8 cellular contexts compared by ENCODE assay signal in the genomic region with DNA sequence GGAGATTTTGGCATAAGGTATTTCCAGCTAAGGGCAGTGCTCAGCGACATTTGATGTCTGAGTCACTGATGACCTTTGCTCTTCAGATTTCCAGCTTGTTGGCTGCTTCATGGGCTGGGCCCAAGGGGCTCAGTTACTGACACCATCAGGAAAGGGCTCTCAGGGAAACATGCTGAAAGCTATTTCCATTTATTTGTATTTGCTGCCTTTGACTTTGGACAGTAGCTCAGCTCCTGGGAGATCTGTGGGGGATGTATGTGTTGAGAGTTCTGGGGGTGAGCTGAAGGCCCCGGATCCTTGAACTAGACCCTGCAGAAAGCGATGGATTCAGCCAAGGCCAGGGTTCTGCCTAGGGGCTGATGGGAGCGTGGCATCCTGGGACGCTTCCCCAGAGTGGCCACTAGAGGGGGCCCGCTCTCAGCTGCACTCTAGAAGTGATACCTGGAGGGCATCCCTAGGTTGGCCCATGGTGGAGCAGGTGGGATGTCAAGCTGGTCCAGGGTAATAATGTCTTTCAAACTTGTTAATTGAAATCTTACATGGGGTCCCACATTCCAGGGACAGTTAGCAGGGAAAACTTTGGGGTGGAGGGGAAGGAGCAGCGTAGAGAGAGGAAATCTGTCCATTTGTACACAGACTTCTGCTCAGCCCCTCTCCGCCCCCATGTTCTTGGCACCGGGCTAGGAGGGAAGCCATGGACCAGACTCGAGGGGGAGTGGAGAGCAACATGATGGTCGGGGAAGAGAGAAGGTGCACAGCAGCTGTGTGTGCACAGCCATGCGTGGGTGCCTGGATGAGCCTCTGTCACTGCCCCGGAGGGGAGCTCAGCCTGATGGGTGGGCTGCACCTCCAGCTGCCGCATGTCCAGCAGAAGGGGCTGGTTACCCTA. TPM values are rescaled to one million over a fixed set of nuclear protein-coding genes. Genes with fewer than 3 reads are reported as not detected.
DNase-seq lines count a peak whose midpoint lies in the region; ATAC-seq and TF ChIP-seq lines count a peak whose summit lies in the region.

No MANE protein-coding gene starts in this region.

- ATAC-seq in GM21529 (IDR thresholded peaks at IDR 0.05; ENCODE audit: unreplicated experiment) (peak; percentile 85), memory B cell (ENCODE audit: low read depth) (no peak), GM21528 (IDR thresholded peaks at IDR 0.05; ENCODE audit: low FRiP score, unreplicated experiment) (no peak)
- ATAC-seq in activated CD4-positive, CD25-positive, alpha-beta regulatory T cell treated with anti-CD3 and anti-CD28 coated beads, Interleukin-2, amount 50 U/mL, for 24 hours, result peak; percentile 38 to 49
- peak; percentile 57 for ATAC-seq in stimulated activated memory B cell treated with anti-CD40 and anti-IgM and Interleukin-4, amounts not matched to agents 10 μg/mL and 1 μg/mL and 100 μg/mL, for 72 hours

- peaks cover 3% of the 10 kb centered on the region for H3K36me3 Mint-ChIP-seq in memory B cell
- peaks cover 5% of the 10 kb centered on the region for H3K36me3 Mint-ChIP-seq in stimulated activated memory B cell treated with anti-CD40 and anti-IgM and Interleukin-4, amounts not matched to agents 10 μg/mL and 1 μg/mL and 100 μg/mL, for 72 hours

- no peak overlapping the region for H3K27ac Mint-ChIP-seq in memory B cell
- no peak overlapping the region for H3K27ac Mint-ChIP-seq in stimulated activated memory B cell treated with anti-CD40 and anti-IgM and Interleukin-4, amounts not matched to agents 10 μg/mL and 1 μg/mL and 100 μg/mL, for 72 hours

- H3K4me1 ChIP-seq in KMS-11 (ENCODE audit: low read depth, poor library complexity, severe bottlenecking), result no peaks in the 10 kb centered on the region

- H3K27ac ChIP-seq in KMS-11, result no peak overlapping the region

- no peak overlapping the region for H3K4me3 Mint-ChIP-seq in memory B cell
- H3K4me3 Mint-ChIP-seq in stimulated activated memory B cell treated with anti-CD40 and anti-IgM and Interleukin-4, amounts not matched to agents 10 μg/mL and 1 μg/mL and 100 μg/mL, for 72 hours, result no peak overlapping the region

- TF ChIP-seq CTCF in KMS-11 (conservative IDR thresholded peaks at IDR 0.05; ENCODE audit: low read depth, low read length), result peak; percentile 91

- H3K9me3 Mint-ChIP-seq in memory B cell, result peaks cover 5% of the 10 kb centered on the region
- H3K9me3 Mint-ChIP-seq in stimulated activated memory B cell treated with anti-CD40 and anti-IgM and Interleukin-4, amounts not matched to agents 10 μg/mL and 1 μg/mL and 100 μg/mL, for 72 hours, result peaks cover 5% of the 10 kb centered on the region

- peaks cover 5% of the 10 kb centered on the region for H3K27me3 Mint-ChIP-seq in memory B cell
- peaks cover 34% of the 10 kb centered on the region for H3K27me3 Mint-ChIP-seq in stimulated activated memory B cell treated with anti-CD40 and anti-IgM and Interleukin-4, amounts not matched to agents 10 μg/mL and 1 μg/mL and 100 μg/mL, for 72 hours

- no peak overlapping the region for H3K4me2 ChIP-seq in KMS-11

- no peaks in the 10 kb centered on the region for H3K4me1 Mint-ChIP-seq in memory B cell
- H3K4me1 Mint-ChIP-seq in stimulated activated memory B cell treated with anti-CD40 and anti-IgM and Interleukin-4, amounts not matched to agents 10 μg/mL and 1 μg/mL and 100 μg/mL, for 72 hours, result no peaks in the 10 kb centered on the region

- peak; percentile 31 for DNase-seq in DMS53 treated with DMSO at 0.1 percent for 48 hours (lab: John Stamatoyannopoulos, UW; ENCODE audit: unreplicated experiment)
- peak; percentile 67 for DNase-seq in dermis blood vessel endothelial cell
- peak; percentile 7 to 44 for DNase-seq in memory B cell (ENCODE audit: low spot score in 2 of 2)

- H3K9ac ChIP-seq in KMS-11, result no peak overlapping the region

- H2AFZ ChIP-seq in KMS-11 (ENCODE audit: low read depth), result no peak overlapping the region

- H3K79me2 ChIP-seq in KMS-11 (ENCODE audit: insufficient read depth, low read depth), result no peaks in the 10 kb centered on the region

- H4K20me1 ChIP-seq in KMS-11 (ENCODE audit: insufficient read depth), result no peaks in the 10 kb centered on the region

- H3K4me3 ChIP-seq in KMS-11 (IDR thresholded peaks at IDR 0.05; ENCODE audit: insufficient read depth, low read depth, low read length), result no peak overlapping the region

- H3K36me3 ChIP-seq in KMS-11 (ENCODE audit: insufficient read depth), result no peaks in the 10 kb centered on the region

- no peaks in the 10 kb centered on the region for H3K27me3 ChIP-seq in KMS-11 (ENCODE audit: insufficient read depth, low read depth)

RNA-seq across cellular contexts. Expression of a gene that starts 3.0 kb away (rescaled TPM):
- not detected in 2 replicates for total RNA-seq in dermis blood vessel endothelial cell

Comparison
In these comparisons a context has a peak if more than half of its experiments do, and no peak if none do; other contexts are left out.
1. ATAC-seq: peak in GM21529 (single experiment), activated CD4-positive, CD25-positive, alpha-beta regulatory T cell treated with anti-CD3 and anti-CD28 coated beads, Interleukin-2, amount 50 U/mL, for 24 hours (2 of 2) and stimulated activated memory B cell treated with anti-CD40 and anti-IgM and Interleukin-4, amounts not matched to agents 10 μg/mL and 1 μg/mL and 100 μg/mL, for 72 hours (single experiment); none in memory B cell (single experiment) and GM21528 (single experiment).
2. Peak in every context shown above with its lines, with median percentiles within 50 percentile points of each other: DNase-seq.